Comparison of ENCODE assay signal across 2 cellular contexts in the genomic region with DNA sequence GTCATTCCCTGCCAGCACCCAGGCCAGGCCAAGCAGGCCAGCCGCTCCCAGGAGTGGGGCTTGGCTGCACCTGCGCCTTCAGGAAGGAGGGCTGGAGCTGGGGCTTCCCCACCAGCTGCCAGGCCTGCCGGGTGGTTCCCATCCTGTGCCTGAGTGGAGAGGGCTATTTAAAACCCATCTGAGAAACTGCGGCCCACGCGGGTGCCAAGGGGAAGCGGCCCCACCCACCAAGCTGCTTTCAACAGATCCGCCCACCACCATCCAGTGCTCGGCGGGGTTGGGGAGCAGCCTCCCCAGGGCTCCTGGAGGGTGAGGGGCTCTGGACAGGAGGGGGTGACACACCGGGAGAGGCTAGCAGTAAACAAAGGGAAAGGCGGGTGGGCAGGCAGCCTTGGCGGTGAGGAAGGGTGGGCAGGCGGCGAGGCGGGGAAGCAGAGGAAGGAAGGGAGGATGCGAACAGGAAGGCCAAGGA.
A peak's percentile ranks its signal among the peaks of the same experiment; 100 is the strongest.
TF ChIP-seq lines count a peak whose summit lies in the region.

No MANE protein-coding gene starts in this region.

TF ChIP-seq in Ishikawa, 13 proteins besides CTCF, POLR2A, EP300 and RAD21:
- TF ChIP-seq ZBTB7A (IDR thresholded peaks at IDR 0.05; ENCODE audit: low read depth), result 0 out of 2 replicates have a peak, but pooled peaks have one; percentile 7
- no peak for TF ChIP-seq TEAD4 (IDR thresholded peaks at IDR 0.05)

TF ChIP-seq in endothelial cell of umbilical vein, 7 proteins besides CTCF, POLR2A, EP300 and RAD21:
- TF ChIP-seq POLR2AphosphoS5 (IDR thresholded peaks at IDR 0.05; ENCODE audit: insufficient read depth, low read depth, low read length) (peak; percentile 30), EZH2 (IDR thresholded peaks at IDR 0.05; ENCODE audit: borderline replicate concordance, low read depth, low read length, severe bottlenecking) (no peak), JUN (IDR thresholded peaks at IDR 0.05; ENCODE audit: borderline replicate concordance, insufficient read depth, insufficient read length, low read depth) (no peak), FOS (IDR thresholded peaks at IDR 0.05; ENCODE audit: borderline replicate concordance, insufficient read depth, low read length) (peak; percentile 10), MYC (IDR thresholded peaks at IDR 0.05; ENCODE audit: low read depth, low read length) (no peak), GATA2 (IDR thresholded peaks at IDR 0.05; ENCODE audit: insufficient read depth, insufficient read length, low read depth, low read length) (no peak)
- TF ChIP-seq, protein P1, sequence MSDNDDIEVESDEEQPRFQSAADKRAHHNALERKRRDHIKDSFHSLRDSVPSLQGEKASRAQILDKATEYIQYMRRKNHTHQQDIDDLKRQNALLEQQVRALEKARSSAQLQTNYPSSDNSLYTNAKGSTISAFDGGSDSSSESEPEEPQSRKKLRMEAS (IDR thresholded peaks at IDR 0.05; ENCODE audit: insufficient read depth, insufficient read length), result no peak
